Comparison of ENCODE assay signal across 24 cellular contexts in genomic region chr7:33579561-33579960, GRCh38.
DNase-seq lines count a peak whose midpoint lies in the region; ATAC-seq and TF ChIP-seq lines count a peak whose summit lies in the region.
"Had no signal": no experiment of that assay in that cellular context is flagged by ENCODE, and none has a peak within 500 bp of the region (broad histone marks: within the 10 kb centered on the region; RNA-seq: fewer than 3 reads in every experiment).

No MANE protein-coding gene starts in this region.

- no peak overlapping the region for H3K4me3 Mint-ChIP-seq in nephron progenitor cell
- H3K4me3 Mint-ChIP-seq: CD14-positive monocyte; CD4-positive, alpha-beta T cell; CD8-positive, alpha-beta memory T cell had no signal

- H4K8ac ChIP-seq in IMR-90 (ENCODE audit: low read depth in 2 of 2, low read length in 2 of 2), result no peak overlapping the region

- peak overlapping the region; percentile 22 for H2BK5ac ChIP-seq in IMR-90 (ENCODE audit: low read depth, low read length, poor library complexity, severe bottlenecking)

- H3K9ac ChIP-seq in IMR-90 (ENCODE audit: low read depth, low read length) (no peak overlapping the region), mammary epithelial cell (ENCODE audit: insufficient read depth, low read length) (no peak overlapping the region)
- H3K9ac ChIP-seq: BLaER1 treated with 17β-estradiol and CSF1 and Interleukin-3, amounts not matched to agents 10 nM and 100 nM; GM23248 had no signal

- no peak overlapping the region for H2AK5ac ChIP-seq in IMR-90 (ENCODE audit: low read depth, low read length)

- H3K27ac Mint-ChIP-seq in nephron progenitor cell, result peak overlapping the region; percentile 11
- H3K27ac Mint-ChIP-seq: CD14-positive monocyte; CD4-positive, alpha-beta T cell; CD8-positive, alpha-beta memory T cell had no signal

- no peaks in the 10 kb centered on the region for H3K27me3 Mint-ChIP-seq in nephron progenitor cell (ENCODE audit: low read depth, poor library complexity)
- H3K27me3 Mint-ChIP-seq: CD4-positive, alpha-beta T cell; CD8-positive, alpha-beta memory T cell had no signal

- H3K27me3 ChIP-seq in IMR-90 (ENCODE audit: control insufficient read depth, insufficient read depth, low read length) (no peaks in the 10 kb centered on the region), lower lobe of right lung (ENCODE audit: low read depth) (no peaks in the 10 kb centered on the region), mammary epithelial cell (ENCODE audit: insufficient read depth, low read length) (no peaks in the 10 kb centered on the region)
- H3K27me3 ChIP-seq: BE2C; BLaER1 treated with 17β-estradiol and CSF1 and Interleukin-3, amounts not matched to agents 10 nM and 100 nM had no signal

- peak overlapping the region; percentile 82 for H3K18ac ChIP-seq in IMR-90 (ENCODE audit: low read depth, low read length)

- TF ChIP-seq RAD21 in IMR-90 (IDR thresholded peaks at IDR 0.05; ENCODE audit: low read length), result no peak

- H3K14ac ChIP-seq in IMR-90 (replicated peaks; ENCODE audit: low read depth, low read length), result no peak overlapping the region

- peaks cover 22% of the 10 kb centered on the region for H3K36me3 Mint-ChIP-seq in nephron progenitor cell (ENCODE audit: low read depth)
- H3K36me3 Mint-ChIP-seq: CD14-positive monocyte had no signal

- POLR2A ChIA-PET in IMR-90 (lab: Charles Lee; ENCODE audit: unreplicated experiment), result no interaction called here

- CTCF ChIA-PET in IMR-90 (lab: Yijun Ruan, JAX), result no interaction called here
- CTCF ChIA-PET in mammary epithelial cell (lab: Charles Lee; ENCODE audit: low non-redundant PET), result no interaction called here

- intact Hi-C loops in IMR-90 (cut with micrococcal nuclease) (no loop called here), lower lobe of right lung (cut with DNase I) (no loop called here), sciatic nerve (cut with DNase I) (no loop called here), mammary epithelial cell (cut with micrococcal nuclease) (no loop called here)

- H3K9me3 Mint-ChIP-seq in nephron progenitor cell, result peaks cover 16% of the 10 kb centered on the region

- H3K4me1 Mint-ChIP-seq in nephron progenitor cell, result peaks cover 29% of the 10 kb centered on the region
- H3K4me1 Mint-ChIP-seq: CD14-positive monocyte; CD8-positive, alpha-beta memory T cell had no signal

- no peak for TF ChIP-seq CTCF in IMR-90 (conservative IDR thresholded peaks at IDR 0.05; ENCODE audit: low read depth, low read length)
- TF ChIP-seq CTCF in lower lobe of right lung (IDR thresholded peaks at IDR 0.05), result no peak
- TF ChIP-seq CTCF in nephron progenitor cell (IDR thresholded peaks at IDR 0.05), result no peak
- no peak for TF ChIP-seq CTCF in mammary epithelial cell (conservative IDR thresholded peaks at IDR 0.05 in 1 of 2, IDR thresholded peaks at IDR 0.05 in 1 of 2; ENCODE audit: extremely low read depth in 1 of 2, insufficient read depth in 1 of 2, low read depth in 1 of 2, low read length in 2 of 2)

- peak overlapping the region; percentile 84; the same call in 1 of the 2 replicates for H3K27ac ChIP-seq in IMR-90 (ENCODE audit: insufficient read depth, low read length)
- peak overlapping the region; percentile 10 for H3K27ac ChIP-seq in lower lobe of right lung
- H3K27ac ChIP-seq in mammary epithelial cell (ENCODE audit: insufficient read depth, low read depth, low read length), result no peak overlapping the region
- H3K27ac ChIP-seq: A549; BLaER1 treated with 17β-estradiol and CSF1 and Interleukin-3, amounts not matched to agents 10 nM and 100 nM; GM23248 had no signal

- no peak overlapping the region for H4K91ac ChIP-seq in IMR-90 (ENCODE audit: insufficient read depth, low read depth, low read length)

- TF ChIP-seq POLR2A in IMR-90 (IDR thresholded peaks at IDR 0.05; ENCODE audit: low read depth, low read length), result no peak

- DNase-seq in IMR-90, result peak; percentile 13
- DNase-seq in lower lobe of right lung, result no peak
- DNase-seq in nephron progenitor cell, result no peak
- no peak for DNase-seq in sciatic nerve (ENCODE audit: low spot score)
- no peak for DNase-seq in RKO (ENCODE audit: low spot score)
- DNase-seq in mammary epithelial cell, result no peak
- DNase-seq: 8988T; ACHN; AML-193; BE2C; CD4-positive, alpha-beta T cell; CD8-positive, alpha-beta memory T cell; DMS 273 treated with DMSO at 0.1 percent for 48 hours; DMS79; EL; GDM1; GM23248; H7; HCEC 1CT had no signal

- ATAC-seq in IMR-90 (ENCODE audit: low read depth), result peak; percentile 86
- ATAC-seq in lower lobe of right lung, result peak; percentile 45 to 58
- peak; percentile 67 for ATAC-seq in sciatic nerve
- ATAC-seq in HG03521 (IDR thresholded peaks at IDR 0.05; ENCODE audit: unreplicated experiment), result no peak
- ATAC-seq: A549, GM12878 had no signal

- H3K4me3 ChIP-seq in IMR-90 (ENCODE audit: insufficient read depth, low read depth, low read length) (no peak overlapping the region), lower lobe of right lung (no peak overlapping the region), mammary epithelial cell (replicated peaks in 1 of 3; ENCODE audit: insufficient read depth in 1 of 3, low read depth in 2 of 3, low read length in 3 of 3) (no peak overlapping the region)
- H3K4me3 ChIP-seq: A549; BLaER1 treated with 17β-estradiol and CSF1 and Interleukin-3, amounts not matched to agents 10 nM and 100 nM; GM12878; GM23248 had no signal

- no peak overlapping the region for H2BK15ac ChIP-seq in IMR-90 (ENCODE audit: low read depth, low read length)

- no peaks in the 10 kb centered on the region for H3K36me3 ChIP-seq in IMR-90 (ENCODE audit: control insufficient read depth, insufficient read depth, low read length)
- H3K36me3 ChIP-seq in lower lobe of right lung, result no peaks in the 10 kb centered on the region
- no peaks in the 10 kb centered on the region for H3K36me3 ChIP-seq in mammary epithelial cell (ENCODE audit: insufficient read depth, low read length)
- H3K36me3 ChIP-seq: BE2C; BLaER1 treated with 17β-estradiol and CSF1 and Interleukin-3, amounts not matched to agents 10 nM and 100 nM had no signal

- H2BK120ac ChIP-seq in IMR-90 (ENCODE audit: low read depth, low read length), result no peak overlapping the region

- no peaks in the 10 kb centered on the region for H3K79me2 ChIP-seq in mammary epithelial cell (ENCODE audit: insufficient read depth, low read length)

- no peaks in the 10 kb centered on the region for H3K9me3 ChIP-seq in IMR-90 (ENCODE audit: control insufficient read depth, insufficient read depth, low read length)
- no peaks in the 10 kb centered on the region for H3K9me3 ChIP-seq in lower lobe of right lung
- H3K9me3 ChIP-seq in mammary epithelial cell (replicated peaks; ENCODE audit: insufficient read depth, low read length), result no peaks in the 10 kb centered on the region
- H3K9me3 ChIP-seq: A549; BE2C; BLaER1 treated with 17β-estradiol and CSF1 and Interleukin-3, amounts not matched to agents 10 nM and 100 nM had no signal

- in situ Hi-C loops in IMR-90 (cut with MboI; ENCODE audit: low sequenced_read_pairs), result no loop called here
- in situ Hi-C loops in mammary epithelial cell (cut with MboI; ENCODE audit: low sequenced_read_pairs in 2 of 2), result no loop called here

- H3K4me2 ChIP-seq in IMR-90 (ENCODE audit: low read depth, low read length) (peak overlapping the region; percentile 46; the same call in 1 of the 2 replicates), mammary epithelial cell (ENCODE audit: insufficient read depth, low read depth, low read length) (no peak overlapping the region)
- H3K4me2 ChIP-seq: A549; BLaER1 treated with 17β-estradiol and CSF1 and Interleukin-3, amounts not matched to agents 10 nM and 100 nM had no signal

- H4K20me1 ChIP-seq in IMR-90 (ENCODE audit: insufficient read depth, low read length) (no peaks in the 10 kb centered on the region), mammary epithelial cell (ENCODE audit: insufficient read depth, low read length) (no peaks in the 10 kb centered on the region)
- H4K20me1 ChIP-seq: BLaER1 treated with 17β-estradiol and CSF1 and Interleukin-3, amounts not matched to agents 10 nM and 100 nM had no signal

- no peaks in the 10 kb centered on the region; a peak in 1 of 4 replicates for H3K79me1 ChIP-seq in IMR-90 (ENCODE audit: low read depth in 1 of 2, low read length in 2 of 2)

- no peaks in the 10 kb centered on the region for H3K9me1 ChIP-seq in IMR-90 (ENCODE audit: insufficient read depth, low read length)

- H3K56ac ChIP-seq in IMR-90 (ENCODE audit: extremely low read depth, insufficient read depth, low read length), result no peak overlapping the region

- no peak overlapping the region for H2BK20ac ChIP-seq in IMR-90 (ENCODE audit: low read depth, low read length)

- dilution Hi-C loops in IMR-90 (cut with HindIII; ENCODE audit: low sequenced_read_pairs, unreplicated experiment) (no loop called here), mammary epithelial cell (cut with HindIII; ENCODE audit: low sequenced_read_pairs) (no loop called here)

- peak overlapping the region; percentile 83; the same call in 1 of the 2 replicates for H4K5ac ChIP-seq in IMR-90 (ENCODE audit: low read depth, low read length)

- BruUV-seq in IMR-90 (replicated peaks; lab: Mats Ljungman, UMichigan) (no TSS peak), mammary epithelial cell (replicated peaks; lab: Mats Ljungman, UMichigan) (no TSS peak)

- H3K4ac ChIP-seq in IMR-90 (ENCODE audit: low read depth, low read length), result no peak overlapping the region

- no peak overlapping the region for H2AFZ ChIP-seq in IMR-90 (replicated peaks; ENCODE audit: low read length, poor library complexity)
- H2AFZ ChIP-seq in mammary epithelial cell (ENCODE audit: low read depth, low read length), result no peak overlapping the region
- H2AFZ ChIP-seq: GM23248 had no signal

- H3K23ac ChIP-seq in IMR-90 (ENCODE audit: low read depth, low read length), result no peak overlapping the region

- H3K4me1 ChIP-seq in IMR-90 (ENCODE audit: control insufficient read depth, insufficient read depth, low read length), result peaks cover 16% of the 10 kb centered on the region
- no peaks in the 10 kb centered on the region for H3K4me1 ChIP-seq in lower lobe of right lung
- H3K4me1 ChIP-seq in mammary epithelial cell (ENCODE audit: insufficient read depth, low read length), result peaks cover 8% of the 10 kb centered on the region
- H3K4me1 ChIP-seq: A549; BE2C; BLaER1 treated with 17β-estradiol and CSF1 and Interleukin-3, amounts not matched to agents 10 nM and 100 nM had no signal

- no peak overlapping the region for H2AK9ac ChIP-seq in IMR-90 (replicated peaks; ENCODE audit: low read depth, low read length, poor library complexity)

TF ChIP-seq in IMR-90, 13 proteins besides CTCF, POLR2A, EP300 and RAD21:
- TF ChIP-seq MAFK (IDR thresholded peaks at IDR 0.05; ENCODE audit: low read depth, low read length), result no peak
- peak; percentile 13; the same call in 1 of the 2 replicates for TF ChIP-seq CEBPB (IDR thresholded peaks at IDR 0.05; ENCODE audit: low read depth, low read length)
- TF ChIP-seq SMC3 (IDR thresholded peaks at IDR 0.05; ENCODE audit: low read depth, low read length), result no peak
